8 cellular contexts compared by ENCODE assay signal in the genomic region with DNA sequence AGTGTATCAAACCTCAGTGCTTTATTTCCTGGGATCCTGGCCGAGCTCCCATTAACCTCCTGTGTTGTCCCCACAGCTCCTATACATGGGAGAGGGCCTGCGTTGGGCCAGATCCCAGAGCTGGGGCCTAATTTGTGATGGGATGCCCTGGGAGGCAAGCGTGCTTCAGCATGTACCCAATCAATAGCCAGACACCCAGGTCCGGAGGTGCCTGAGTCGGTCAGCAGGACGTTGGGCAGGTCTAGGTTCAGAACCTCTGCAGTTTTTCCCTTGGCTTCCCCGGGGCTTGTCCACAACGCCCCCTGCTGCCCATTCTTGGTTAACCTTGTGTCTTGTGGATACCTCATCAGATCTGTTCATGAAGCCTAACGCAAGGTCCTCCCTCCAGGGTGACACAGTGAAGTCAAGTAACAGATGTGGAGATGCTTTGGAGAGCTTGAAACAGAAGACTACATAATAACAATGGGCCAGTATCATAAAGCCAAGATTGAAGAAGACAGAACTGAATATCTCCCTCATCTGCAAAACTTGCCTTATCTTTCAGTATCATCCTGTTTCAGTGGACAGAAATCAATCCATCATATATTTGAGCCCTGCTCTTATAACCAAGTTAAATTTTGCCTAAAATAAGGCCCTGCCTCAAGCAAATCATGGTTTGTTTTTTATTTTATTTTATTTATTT. TPM values are rescaled to one million over a fixed set of nuclear protein-coding genes. Genes with fewer than 3 reads are reported as not detected.
DNase-seq lines count a peak whose midpoint lies in the region; ATAC-seq and TF ChIP-seq lines count a peak whose summit lies in the region.
"Not testable (repeated sequence)": the region's sequence is repeated elsewhere in the genome, so short reads cannot be mapped to it uniquely, and the experiment has no call there.

No MANE protein-coding gene starts in this region.

- peak overlapping the region; percentile 98 for H3K27ac ChIP-seq in smooth muscle cell (ENCODE audit: low read depth)

- DNase-seq in AG04449 (ENCODE audit: low read depth, low spot score): not testable (repeated sequence)
- DNase-seq in NCI-H446 treated with DMSO at 0.1 percent for 48 hours (lab: John Stamatoyannopoulos, UW) (peak; percentile 36), iPS DF 19.7 (ENCODE audit: low read depth, low spot score) (peak; percentile 73), smooth muscle cell (lab: John Stamatoyannopoulos, UW; ENCODE audit: unreplicated experiment) (peak; percentile 51)

- H3K4me1 Mint-ChIP-seq in brain: peaks cover 21% of the 10 kb centered on the region

- not testable (repeated sequence) for H3K4me3 Mint-ChIP-seq in brain

- H3F3A ChIP-seq in smooth muscle cell (ENCODE audit: low read depth): not testable (repeated sequence)

- CTCF ChIA-PET in AG04449 (lab: Yijun Ruan, JAX): interaction anchor here (0.6 to 8.4 kb wide), 24 partner anchors 9 to 277 kb away, joined by 3 to 123 read pairs (median 4); a partner anchor contains a TSS

- H3K27ac Mint-ChIP-seq in brain: not testable (repeated sequence)

- H3K27me3 ChIP-seq in smooth muscle cell (ENCODE audit: low read depth): not testable (repeated sequence)

- not testable (repeated sequence) for H3K36me3 ChIP-seq in smooth muscle cell (ENCODE audit: low read depth)

- 39% methylated on average over 9 of the region's 9 CpGs for WGBS in smooth muscle cell (ENCODE audit: low lambda C conversion rate)

- H4K20me1 ChIP-seq in smooth muscle cell (ENCODE audit: low read depth): not testable (repeated sequence)

- peaks cover 11% of the 10 kb centered on the region for H3K4me1 ChIP-seq in smooth muscle cell (ENCODE audit: low read depth)

- TF ChIP-seq CTCF in AG04449 (IDR thresholded peaks at IDR 0.05; ENCODE audit: insufficient read depth, low read length, missing control alignments) (peak; percentile 73), WI38 (IDR thresholded peaks at IDR 0.05; ENCODE audit: low read depth, low read length) (peak; percentile 64), brain (conservative IDR thresholded peaks at IDR 0.05) (peak; percentile 68), smooth muscle cell (IDR thresholded peaks at IDR 0.05; ENCODE audit: borderline replicate concordance, insufficient read depth, poor library complexity, severe bottlenecking) (peak; percentile 76)

- not testable (repeated sequence) for H3K4me3 ChIP-seq in AG04449 (ENCODE audit: low read depth, low read length); WI38 (ENCODE audit: low read depth, low read length); smooth muscle cell

- not testable (repeated sequence) for H3K9me3 ChIP-seq in smooth muscle cell (replicated peaks; ENCODE audit: low read depth)

- POLR2A ChIA-PET in AG04449 (lab: Yijun Ruan, JAX): not testable (repeated sequence)

- not testable (repeated sequence) for H3K9ac ChIP-seq in smooth muscle cell (ENCODE audit: low read depth)

- H3K79me2 ChIP-seq in smooth muscle cell (ENCODE audit: low read depth): not testable (repeated sequence)

- H3K4me2 ChIP-seq in smooth muscle cell: not testable (repeated sequence)

- ATAC-seq in GM18520 (IDR thresholded peaks at IDR 0.05; ENCODE audit: unreplicated experiment) (peak; percentile 75), HG03196 (IDR thresholded peaks at IDR 0.05; ENCODE audit: unreplicated experiment) (peak; percentile 67)

- not testable (repeated sequence) for H3K36me3 Mint-ChIP-seq in brain

- not testable (repeated sequence) for H3K27me3 Mint-ChIP-seq in brain

- H3K9me3 Mint-ChIP-seq in brain: peaks cover 6 to 14% (median 7%) of the 10 kb centered on the region in 5 experiments

- peak overlapping the region; percentile 50 for H2AFZ ChIP-seq in smooth muscle cell (ENCODE audit: low read depth)

RNA-seq across cellular contexts. Expression of a gene that starts 27.3 kb away (rescaled TPM):
- 13.8 TPM for polyA plus RNA-seq in brain (ENCODE audit: insufficient read depth, low read depth, low replicate concordance)
- total RNA-seq in smooth muscle cell: 13.3 and 14.7 TPM in 2 replicates
- 32.8 and 56.6 TPM in 2 replicates for polyA plus RNA-seq in smooth muscle cell
